In the genomic region with DNA sequence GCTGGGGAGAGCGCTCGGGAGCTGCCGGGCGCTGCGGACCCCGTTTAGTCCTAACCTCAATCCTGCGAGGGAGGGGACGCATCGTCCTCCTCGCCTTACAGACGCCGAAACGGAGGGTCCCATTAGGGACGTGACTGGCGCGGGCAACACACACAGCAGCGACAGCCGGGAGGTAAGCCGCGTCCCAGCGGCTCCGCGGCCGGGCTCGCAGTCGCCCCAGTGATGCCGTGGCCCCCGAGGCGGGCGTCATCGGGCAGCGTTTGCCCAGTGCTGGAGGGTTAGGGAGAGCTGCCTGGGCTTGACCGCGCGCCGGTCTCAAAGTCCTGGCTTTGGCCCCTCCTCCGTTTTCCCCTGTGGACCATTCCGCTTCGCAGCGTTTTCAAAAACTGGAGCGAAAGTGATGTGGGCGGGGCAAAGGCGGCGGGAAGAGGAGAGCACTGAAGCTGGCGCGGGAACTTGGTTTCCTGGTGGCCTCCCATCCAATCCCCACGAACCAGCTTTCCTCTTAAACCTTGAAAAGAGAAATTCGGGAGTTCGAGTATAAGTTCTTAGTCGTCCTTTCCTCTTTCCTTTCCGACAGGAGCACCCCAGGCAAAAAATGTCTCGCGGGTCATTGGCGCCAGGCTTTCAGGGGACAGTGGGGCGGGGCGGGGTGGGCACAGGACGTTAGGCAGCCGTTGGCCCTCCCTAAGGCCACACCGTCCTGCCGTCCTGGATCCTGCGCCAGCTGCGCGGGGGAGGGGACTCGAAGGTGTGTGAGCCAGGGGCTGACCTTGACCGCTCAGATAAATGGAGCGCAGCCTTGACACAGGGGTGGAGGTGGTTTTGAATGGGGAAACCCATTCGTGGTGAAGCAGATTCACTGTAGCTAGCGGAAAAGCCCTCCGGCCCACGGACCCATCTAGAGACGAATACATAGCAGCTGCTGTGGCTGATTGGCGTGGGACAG, we compare ENCODE assay signal across 1 cellular context.
TF ChIP-seq lines count a peak whose summit lies in the region.

No MANE protein-coding gene starts in this region.

TF ChIP-seq in H1, 55 proteins besides CTCF, POLR2A, EP300 and RAD21 (continued from another document):
- TF ChIP-seq, protein P1, sequence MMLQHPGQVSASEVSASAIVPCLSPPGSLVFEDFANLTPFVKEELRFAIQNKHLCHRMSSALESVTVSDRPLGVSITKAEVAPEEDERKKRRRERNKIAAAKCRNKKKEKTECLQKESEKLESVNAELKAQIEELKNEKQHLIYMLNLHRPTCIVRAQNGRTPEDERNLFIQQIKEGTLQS (IDR thresholded peaks at IDR 0.05; ENCODE audit: insufficient read depth, low read depth, low read length) = no peak
- no peak for TF ChIP-seq ZNF274 (IDR thresholded peaks at IDR 0.05; ENCODE audit: borderline replicate concordance, extremely low read depth, low read length)
- peak in 1 of 2 experiments; percentile 19; a peak in 2 of 4 replicates for TF ChIP-seq SIN3A (conservative IDR thresholded peaks at IDR 0.05 in 1 of 2, IDR thresholded peaks at IDR 0.05 in 1 of 2; ENCODE audit: low read depth in 1 of 2, low read length in 2 of 2)
- 0 out of 2 replicates have a peak, but pooled peaks have one; percentile 7 for TF ChIP-seq RBBP5 (IDR thresholded peaks at IDR 0.05; ENCODE audit: borderline replicate concordance, low read depth, low read length)
- TF ChIP-seq NRF1 (IDR thresholded peaks at IDR 0.05; ENCODE audit: low read depth, low read length) = no peak
- no peak for TF ChIP-seq SIX5 (IDR thresholded peaks at IDR 0.05; ENCODE audit: low read depth, low read length)
- TF ChIP-seq TAF1 (IDR thresholded peaks at IDR 0.05; ENCODE audit: low read depth, low read length) = peak; percentile 74
- TF ChIP-seq CBX5 (IDR thresholded peaks at IDR 0.05; ENCODE audit: low read depth, low read length) = no peak
- no peak for TF ChIP-seq SRF (IDR thresholded peaks at IDR 0.05; ENCODE audit: low read depth, low read length)
- TF ChIP-seq, protein P2, sequence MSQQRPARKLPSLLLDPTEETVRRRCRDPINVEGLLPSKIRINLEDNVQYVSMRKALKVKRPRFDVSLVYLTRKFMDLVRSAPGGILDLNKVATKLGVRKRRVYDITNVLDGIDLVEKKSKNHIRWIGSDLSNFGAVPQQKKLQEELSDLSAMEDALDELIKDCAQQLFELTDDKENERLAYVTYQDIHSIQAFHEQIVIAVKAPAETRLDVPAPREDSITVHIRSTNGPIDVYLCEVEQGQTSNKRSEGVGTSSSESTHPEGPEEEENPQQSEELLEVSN (IDR thresholded peaks at IDR 0.05) = peak; percentile 65; the same call in 1 of the 2 replicates
- no peak for TF ChIP-seq CEBPB (IDR thresholded peaks at IDR 0.05; ENCODE audit: low read depth, low read length)
- no peak for TF ChIP-seq JUND (IDR thresholded peaks at IDR 0.05; ENCODE audit: low read length)
- TF ChIP-seq, protein P3, sequence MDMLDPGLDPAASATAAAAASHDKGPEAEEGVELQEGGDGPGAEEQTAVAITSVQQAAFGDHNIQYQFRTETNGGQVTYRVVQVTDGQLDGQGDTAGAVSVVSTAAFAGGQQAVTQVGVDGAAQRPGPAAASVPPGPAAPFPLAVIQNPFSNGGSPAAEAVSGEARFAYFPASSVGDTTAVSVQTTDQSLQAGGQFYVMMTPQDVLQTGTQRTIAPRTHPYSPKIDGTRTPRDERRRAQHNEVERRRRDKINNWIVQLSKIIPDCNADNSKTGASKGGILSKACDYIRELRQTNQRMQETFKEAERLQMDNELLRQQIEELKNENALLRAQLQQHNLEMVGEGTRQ (IDR thresholded peaks at IDR 0.05; ENCODE audit: low read length) = no peak
- no peak for TF ChIP-seq SP2 (IDR thresholded peaks at IDR 0.05; ENCODE audit: low read length)
- TF ChIP-seq, protein P4, sequence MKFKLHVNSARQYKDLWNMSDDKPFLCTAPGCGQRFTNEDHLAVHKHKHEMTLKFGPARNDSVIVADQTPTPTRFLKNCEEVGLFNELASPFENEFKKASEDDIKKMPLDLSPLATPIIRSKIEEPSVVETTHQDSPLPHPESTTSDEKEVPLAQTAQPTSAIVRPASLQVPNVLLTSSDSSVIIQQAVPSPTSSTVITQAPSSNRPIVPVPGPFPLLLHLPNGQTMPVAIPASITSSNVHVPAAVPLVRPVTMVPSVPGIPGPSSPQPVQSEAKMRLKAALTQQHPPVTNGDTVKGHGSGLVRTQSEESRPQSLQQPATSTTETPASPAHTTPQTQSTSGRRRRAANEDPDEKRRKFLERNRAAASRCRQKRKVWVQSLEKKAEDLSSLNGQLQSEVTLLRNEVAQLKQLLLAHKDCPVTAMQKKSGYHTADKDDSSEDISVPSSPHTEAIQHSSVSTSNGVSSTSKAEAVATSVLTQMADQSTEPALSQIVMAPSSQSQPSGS (IDR thresholded peaks at IDR 0.05; ENCODE audit: low read length) = no peak
- no peak for TF ChIP-seq CBX8 (IDR thresholded peaks at IDR 0.05; ENCODE audit: borderline replicate concordance, low read depth, low read length)
- TF ChIP-seq YY1 (IDR thresholded peaks at IDR 0.05; ENCODE audit: low read depth, low read length) = no peak
- peak; percentile 85 for TF ChIP-seq POLR2AphosphoS5 (IDR thresholded peaks at IDR 0.05; ENCODE audit: low read depth, low read length)
- TF ChIP-seq, protein P5, sequence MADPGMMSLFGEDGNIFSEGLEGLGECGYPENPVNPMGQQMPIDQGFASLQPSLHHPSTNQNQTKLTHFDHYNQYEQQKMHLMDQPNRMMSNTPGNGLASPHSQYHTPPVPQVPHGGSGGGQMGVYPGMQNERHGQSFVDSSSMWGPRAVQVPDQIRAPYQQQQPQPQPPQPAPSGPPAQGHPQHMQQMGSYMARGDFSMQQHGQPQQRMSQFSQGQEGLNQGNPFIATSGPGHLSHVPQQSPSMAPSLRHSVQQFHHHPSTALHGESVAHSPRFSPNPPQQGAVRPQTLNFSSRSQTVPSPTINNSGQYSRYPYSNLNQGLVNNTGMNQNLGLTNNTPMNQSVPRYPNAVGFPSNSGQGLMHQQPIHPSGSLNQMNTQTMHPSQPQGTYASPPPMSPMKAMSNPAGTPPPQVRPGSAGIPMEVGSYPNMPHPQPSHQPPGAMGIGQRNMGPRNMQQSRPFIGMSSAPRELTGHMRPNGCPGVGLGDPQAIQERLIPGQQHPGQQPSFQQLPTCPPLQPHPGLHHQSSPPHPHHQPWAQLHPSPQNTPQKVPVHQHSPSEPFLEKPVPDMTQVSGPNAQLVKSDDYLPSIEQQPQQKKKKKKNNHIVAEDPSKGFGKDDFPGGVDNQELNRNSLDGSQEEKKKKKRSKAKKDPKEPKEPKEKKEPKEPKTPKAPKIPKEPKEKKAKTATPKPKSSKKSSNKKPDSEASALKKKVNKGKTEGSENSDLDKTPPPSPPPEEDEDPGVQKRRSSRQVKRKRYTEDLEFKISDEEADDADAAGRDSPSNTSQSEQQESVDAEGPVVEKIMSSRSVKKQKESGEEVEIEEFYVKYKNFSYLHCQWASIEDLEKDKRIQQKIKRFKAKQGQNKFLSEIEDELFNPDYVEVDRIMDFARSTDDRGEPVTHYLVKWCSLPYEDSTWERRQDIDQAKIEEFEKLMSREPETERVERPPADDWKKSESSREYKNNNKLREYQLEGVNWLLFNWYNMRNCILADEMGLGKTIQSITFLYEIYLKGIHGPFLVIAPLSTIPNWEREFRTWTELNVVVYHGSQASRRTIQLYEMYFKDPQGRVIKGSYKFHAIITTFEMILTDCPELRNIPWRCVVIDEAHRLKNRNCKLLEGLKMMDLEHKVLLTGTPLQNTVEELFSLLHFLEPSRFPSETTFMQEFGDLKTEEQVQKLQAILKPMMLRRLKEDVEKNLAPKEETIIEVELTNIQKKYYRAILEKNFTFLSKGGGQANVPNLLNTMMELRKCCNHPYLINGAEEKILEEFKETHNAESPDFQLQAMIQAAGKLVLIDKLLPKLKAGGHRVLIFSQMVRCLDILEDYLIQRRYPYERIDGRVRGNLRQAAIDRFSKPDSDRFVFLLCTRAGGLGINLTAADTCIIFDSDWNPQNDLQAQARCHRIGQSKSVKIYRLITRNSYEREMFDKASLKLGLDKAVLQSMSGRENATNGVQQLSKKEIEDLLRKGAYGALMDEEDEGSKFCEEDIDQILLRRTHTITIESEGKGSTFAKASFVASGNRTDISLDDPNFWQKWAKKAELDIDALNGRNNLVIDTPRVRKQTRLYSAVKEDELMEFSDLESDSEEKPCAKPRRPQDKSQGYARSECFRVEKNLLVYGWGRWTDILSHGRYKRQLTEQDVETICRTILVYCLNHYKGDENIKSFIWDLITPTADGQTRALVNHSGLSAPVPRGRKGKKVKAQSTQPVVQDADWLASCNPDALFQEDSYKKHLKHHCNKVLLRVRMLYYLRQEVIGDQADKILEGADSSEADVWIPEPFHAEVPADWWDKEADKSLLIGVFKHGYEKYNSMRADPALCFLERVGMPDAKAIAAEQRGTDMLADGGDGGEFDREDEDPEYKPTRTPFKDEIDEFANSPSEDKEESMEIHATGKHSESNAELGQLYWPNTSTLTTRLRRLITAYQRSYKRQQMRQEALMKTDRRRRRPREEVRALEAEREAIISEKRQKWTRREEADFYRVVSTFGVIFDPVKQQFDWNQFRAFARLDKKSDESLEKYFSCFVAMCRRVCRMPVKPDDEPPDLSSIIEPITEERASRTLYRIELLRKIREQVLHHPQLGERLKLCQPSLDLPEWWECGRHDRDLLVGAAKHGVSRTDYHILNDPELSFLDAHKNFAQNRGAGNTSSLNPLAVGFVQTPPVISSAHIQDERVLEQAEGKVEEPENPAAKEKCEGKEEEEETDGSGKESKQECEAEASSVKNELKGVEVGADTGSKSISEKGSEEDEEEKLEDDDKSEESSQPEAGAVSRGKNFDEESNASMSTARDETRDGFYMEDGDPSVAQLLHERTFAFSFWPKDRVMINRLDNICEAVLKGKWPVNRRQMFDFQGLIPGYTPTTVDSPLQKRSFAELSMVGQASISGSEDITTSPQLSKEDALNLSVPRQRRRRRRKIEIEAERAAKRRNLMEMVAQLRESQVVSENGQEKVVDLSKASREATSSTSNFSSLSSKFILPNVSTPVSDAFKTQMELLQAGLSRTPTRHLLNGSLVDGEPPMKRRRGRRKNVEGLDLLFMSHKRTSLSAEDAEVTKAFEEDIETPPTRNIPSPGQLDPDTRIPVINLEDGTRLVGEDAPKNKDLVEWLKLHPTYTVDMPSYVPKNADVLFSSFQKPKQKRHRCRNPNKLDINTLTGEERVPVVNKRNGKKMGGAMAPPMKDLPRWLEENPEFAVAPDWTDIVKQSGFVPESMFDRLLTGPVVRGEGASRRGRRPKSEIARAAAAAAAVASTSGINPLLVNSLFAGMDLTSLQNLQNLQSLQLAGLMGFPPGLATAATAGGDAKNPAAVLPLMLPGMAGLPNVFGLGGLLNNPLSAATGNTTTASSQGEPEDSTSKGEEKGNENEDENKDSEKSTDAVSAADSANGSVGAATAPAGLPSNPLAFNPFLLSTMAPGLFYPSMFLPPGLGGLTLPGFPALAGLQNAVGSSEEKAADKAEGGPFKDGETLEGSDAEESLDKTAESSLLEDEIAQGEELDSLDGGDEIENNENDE (IDR thresholded peaks at IDR 0.05; ENCODE audit: insufficient replicate concordance, low read length) = no peak
- no peak for TF ChIP-seq SUZ12 (IDR thresholded peaks at IDR 0.05; ENCODE audit: low read length)
- no peak for TF ChIP-seq MAFK (IDR thresholded peaks at IDR 0.05; ENCODE audit: low read depth, low read length)
- TF ChIP-seq, protein P6, sequence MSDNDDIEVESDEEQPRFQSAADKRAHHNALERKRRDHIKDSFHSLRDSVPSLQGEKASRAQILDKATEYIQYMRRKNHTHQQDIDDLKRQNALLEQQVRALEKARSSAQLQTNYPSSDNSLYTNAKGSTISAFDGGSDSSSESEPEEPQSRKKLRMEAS (IDR thresholded peaks at IDR 0.05) = 0 out of 2 replicates have a peak, but pooled peaks have one; percentile 1
- no peak for TF ChIP-seq EZH2 (IDR thresholded peaks at IDR 0.05; ENCODE audit: low read depth, low read length, severe bottlenecking)
- peak; percentile 8; the same call in 1 of the 2 replicates for TF ChIP-seq PHF8 (conservative IDR thresholded peaks at IDR 0.05; ENCODE audit: low read depth, low read length)
- TF ChIP-seq JUN (IDR thresholded peaks at IDR 0.05; ENCODE audit: low read depth, low read length) = no peak
- no peak for TF ChIP-seq ASH2L (IDR thresholded peaks at IDR 0.05; ENCODE audit: low read length)
- no peak for TF ChIP-seq SP4 (IDR thresholded peaks at IDR 0.05; ENCODE audit: low read length)
- no peak for TF ChIP-seq RNF2 (IDR thresholded peaks at IDR 0.05; ENCODE audit: borderline replicate concordance, low read depth, low read length, missing control alignments, poor library complexity, severe bottlenecking)
- TF ChIP-seq SIRT6 (IDR thresholded peaks at IDR 0.05; ENCODE audit: low read length) = no peak
- 0 out of 2 replicates have a peak, but pooled peaks have one; percentile 21 for TF ChIP-seq KDM5A (IDR thresholded peaks at IDR 0.05; ENCODE audit: low read length)
- peak; percentile 43 for TF ChIP-seq TAF7 (optimal IDR thresholded peaks at IDR 0.05; ENCODE audit: borderline replicate concordance, low read depth, low read length)
- TF ChIP-seq KDM1A (IDR thresholded peaks at IDR 0.05; ENCODE audit: borderline replicate concordance, low read length) = no peak
- no peak for TF ChIP-seq CHD2 (IDR thresholded peaks at IDR 0.05; ENCODE audit: low read length)
- no peak for TF ChIP-seq TCF12 (IDR thresholded peaks at IDR 0.05; ENCODE audit: low read depth, low read length)
- TF ChIP-seq POU5F1 (IDR thresholded peaks at IDR 0.05; ENCODE audit: low read depth, low read length) = no peak
- peak; percentile 55 for TF ChIP-seq KDM4A (IDR thresholded peaks at IDR 0.05; ENCODE audit: low read depth, low read length, severe bottlenecking)
- TF ChIP-seq FOSL1 (IDR thresholded peaks at IDR 0.05; ENCODE audit: insufficient read depth, low read depth, low read length) = no peak
- TF ChIP-seq GTF2F1 (IDR thresholded peaks at IDR 0.05; ENCODE audit: borderline replicate concordance, low read depth, low read length) = no peak
- no peak for TF ChIP-seq NANOG (IDR thresholded peaks at IDR 0.05; ENCODE audit: insufficient read depth, low read depth, low read length, poor library complexity, severe bottlenecking)
- TF ChIP-seq BRCA1 (IDR thresholded peaks at IDR 0.05; ENCODE audit: low read depth, low read length) = no peak
- TF ChIP-seq BACH1 (IDR thresholded peaks at IDR 0.05; ENCODE audit: low read length) = no peak
- TF ChIP-seq RFX5 (IDR thresholded peaks at IDR 0.05; ENCODE audit: borderline replicate concordance, low read depth, low read length) = no peak
- 0 out of 4 replicates have a peak, but pooled peaks of 1 of the 2 experiments have one; percentile 32 for TF ChIP-seq HDAC2 (IDR thresholded peaks at IDR 0.05; ENCODE audit: borderline replicate concordance in 1 of 2, low read depth in 2 of 2, low read length in 2 of 2)
- no peak for TF ChIP-seq RXRA (IDR thresholded peaks at IDR 0.05; ENCODE audit: insufficient read depth, low read depth, low read length)
- TF ChIP-seq TBP (IDR thresholded peaks at IDR 0.05; ENCODE audit: low read depth, low read length) = peak; percentile 62
- no peak for TF ChIP-seq TEAD4 (IDR thresholded peaks at IDR 0.05; ENCODE audit: low read depth, low read length)
- no peak for TF ChIP-seq BCL11A (IDR thresholded peaks at IDR 0.05; ENCODE audit: low read depth in 2 of 2, low read length in 2 of 2)
